In genomic region chr3:117304681-117305080, GRCh38 we compare ENCODE assay signal across 21 cellular contexts.
"Had no signal": no experiment of that assay in that cellular context is flagged by ENCODE, and none has a peak within 500 bp of the region (broad histone marks: within the 10 kb centered on the region; RNA-seq: fewer than 3 reads in every experiment).

No MANE protein-coding gene starts in this region.

- DNase-seq: activated CD4-positive, alpha-beta T cell treated with anti-CD3 and anti-CD28 coated beads, Interleukin-2, amount 50 U/mL, for 1 hour; activated CD4-positive, CD25-positive, alpha-beta regulatory T cell treated with anti-CD3 and anti-CD28 coated beads, Interleukin-2, amount 50 U/mL, for 72 hours; activated CD8-positive, alpha-beta T cell treated with anti-CD3 and anti-CD28 coated beads, Interleukin-2, amount 10 ng/mL, durations not matched to agents 7 days and 5 days; activated gamma-delta T cell; activated naive CD4-positive, alpha-beta T cell treated with anti-CD3 and anti-CD28 coated beads, Interleukin-2, amount 50 U/mL, for 16 hours; activated naive CD8-positive, alpha-beta T cell treated with anti-CD3 and anti-CD28 coated beads, Interleukin-2, amount 50 U/mL, for 24 hours; anterior cingulate cortex; body of pancreas; effector CD4-positive, alpha-beta T cell; kidney; lower lobe of right lung; mesendoderm; mucosa of descending colon; posterior cingulate gyrus; right lobe of liver; stomach; WERI-Rb-1 had no signal

- H3K27ac ChIP-seq: body of pancreas, lower lobe of right lung, right lobe of liver, skin epidermis, stomach, suprapubic skin, tibial nerve, WERI-Rb-1 had no signal

- H3K4me3 ChIP-seq: body of pancreas, lower lobe of right lung, mucosa of descending colon, right lobe of liver, skin epidermis, stomach, suprapubic skin, tibial nerve had no signal

- H3K27me3 ChIP-seq: body of pancreas, right lobe of liver, stomach, suprapubic skin, tibial nerve had no signal

- H3K36me3 ChIP-seq: lower lobe of right lung, right lobe of liver, stomach, suprapubic skin, tibial nerve, WERI-Rb-1 had no signal

- ATAC-seq: activated CD8-positive, alpha-beta T cell treated with anti-CD3 and anti-CD28 coated beads, Interleukin-2, amount 10 ng/mL, durations not matched to agents 7 days and 5 days; activated naive CD8-positive, alpha-beta T cell treated with anti-CD3 and anti-CD28 coated beads, Interleukin-2, amount 50 U/mL, for 24 hours; body of pancreas; lower lobe of right lung; mucosa of descending colon; stimulated activated memory B cell treated with anti-CD40 and anti-IgM and Interleukin-4, amounts not matched to agents 10 μg/mL and 1 μg/mL and 100 μg/mL, for 72 hours had no signal
